In the genomic region with DNA sequence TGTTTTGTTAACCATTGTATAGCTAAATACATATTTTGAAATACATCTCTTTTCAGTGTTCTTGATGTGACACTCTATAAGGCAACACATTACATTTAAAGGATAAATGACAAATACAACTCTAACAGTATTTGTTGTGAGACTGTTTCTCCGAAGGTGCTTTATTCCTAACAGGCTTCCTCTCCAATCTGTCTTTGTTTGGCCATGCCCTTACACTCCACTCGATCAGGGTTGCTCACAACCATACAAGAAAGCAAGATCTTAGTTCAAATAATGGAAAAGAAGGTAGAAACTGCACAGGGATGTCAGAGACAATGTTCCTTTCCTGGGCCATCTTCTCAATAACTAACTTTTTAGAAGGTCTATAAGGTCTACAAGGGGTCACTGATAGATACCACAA, we compare ENCODE assay signal across 19 cellular contexts. TPM values are rescaled to one million over a fixed set of nuclear protein-coding genes. Genes with fewer than 3 reads are reported as not detected.
DNase-seq lines count a peak whose midpoint lies in the region; ATAC-seq, FAIRE-seq and TF ChIP-seq lines count a peak whose summit lies in the region.
"Had no signal": no experiment of that assay in that cellular context is flagged by ENCODE, and none has a peak within 500 bp of the region (broad histone marks: within the 10 kb centered on the region; RNA-seq: fewer than 3 reads in every experiment).

No MANE protein-coding gene starts in this region.

- no peak overlapping the region for H3K27ac ChIP-seq in CD4-positive, alpha-beta T cell (ENCODE audit: low read depth, low read length)
- H3K27ac ChIP-seq in IMR-90 (ENCODE audit: insufficient read depth, low read length), result peak overlapping the region; percentile 44; the same call in 1 of the 2 replicates
- H3K27ac ChIP-seq in K562 (ENCODE audit: extremely low read depth, low read depth, low read length), result no peak overlapping the region
- H3K27ac ChIP-seq in SK-N-SH (ENCODE audit: low read depth in 2 of 2, low read length in 1 of 2), result peak overlapping the region in 1 of 2 experiments; percentile 77; a peak in 2 of 4 replicates
- H3K27ac ChIP-seq in tibial nerve, result no peak overlapping the region

- H3K4me3 Mint-ChIP-seq in CD4-positive, alpha-beta T cell, result no peak overlapping the region
- H3K4me3 Mint-ChIP-seq in nephron progenitor cell, result no peak overlapping the region
- no peak overlapping the region for H3K4me3 Mint-ChIP-seq in WTC11
- H3K4me3 Mint-ChIP-seq: CD14-positive monocyte had no signal

- H3K27me3 Mint-ChIP-seq in CD4-positive, alpha-beta T cell, result no peaks in the 10 kb centered on the region
- H3K27me3 Mint-ChIP-seq in nephron progenitor cell (ENCODE audit: low read depth, poor library complexity) (no peaks in the 10 kb centered on the region), WTC11 (ENCODE audit: low read depth) (no peaks in the 10 kb centered on the region)

- no peaks in the 10 kb centered on the region for H3K9me2 ChIP-seq in SK-N-SH

- no peak overlapping the region for H4K91ac ChIP-seq in IMR-90 (ENCODE audit: insufficient read depth, low read depth, low read length)

- no peaks in the 10 kb centered on the region for H3K27me3 ChIP-seq in CD4-positive, alpha-beta T cell (ENCODE audit: control insufficient read depth, insufficient read depth, low read length)
- H3K27me3 ChIP-seq in IMR-90 (ENCODE audit: control insufficient read depth, insufficient read depth, low read length), result no peaks in the 10 kb centered on the region; the same call in 1 of the 2 replicates
- H3K27me3 ChIP-seq in K562 (ENCODE audit: control insufficient read depth in 2 of 2, insufficient read depth in 2 of 2, low read length in 2 of 2), result no peaks in the 10 kb centered on the region
- no peaks in the 10 kb centered on the region for H3K27me3 ChIP-seq in SK-N-SH (ENCODE audit: insufficient read depth)
- H3K27me3 ChIP-seq in tibial nerve, result peaks cover 0 to 6% of the 10 kb centered on the region in 2 donors

- TF ChIP-seq RAD21 in IMR-90 (IDR thresholded peaks at IDR 0.05; ENCODE audit: low read length) (no peak), K562 (CRISPR knock-in tag; conservative IDR thresholded peaks at IDR 0.05 in 1 of 2, IDR thresholded peaks at IDR 0.05 in 1 of 2) (no peak), SK-N-SH (IDR thresholded peaks at IDR 0.05; ENCODE audit: low read length) (no peak)

- no peaks in the 10 kb centered on the region for H3K9me1 ChIP-seq in IMR-90 (ENCODE audit: insufficient read depth, low read length)
- H3K9me1 ChIP-seq in K562 (ENCODE audit: control insufficient read depth, insufficient read depth, low read length), result no peaks in the 10 kb centered on the region

- peaks cover 4% of the 10 kb centered on the region; the same call in 1 of the 2 replicates for H3K4me1 ChIP-seq in IMR-90 (ENCODE audit: control insufficient read depth, insufficient read depth, low read length)
- H3K4me1 ChIP-seq in K562 (replicated peaks in 1 of 2; ENCODE audit: control insufficient read depth in 2 of 2, insufficient read depth in 2 of 2, low read length in 2 of 2), result peaks cover 0 to 14% of the 10 kb centered on the region in 2 experiments; a peak in 2 of 5 replicates
- no peaks in the 10 kb centered on the region for H3K4me1 ChIP-seq in SK-N-SH (ENCODE audit: control insufficient read depth in 1 of 2, insufficient read depth in 2 of 2, low read depth in 1 of 2, low read length in 1 of 2)
- no peaks in the 10 kb centered on the region for H3K4me1 ChIP-seq in tibial nerve
- H3K4me1 ChIP-seq: Caco-2 had no signal

- H2BK120ac ChIP-seq in IMR-90 (ENCODE audit: low read depth, low read length), result no peak overlapping the region

- no peak for TF ChIP-seq POLR2A in IMR-90 (IDR thresholded peaks at IDR 0.05; ENCODE audit: low read depth, low read length)
- no peak for TF ChIP-seq POLR2A in K562 (conservative IDR thresholded peaks at IDR 0.05)
- TF ChIP-seq POLR2A in tibial nerve (IDR thresholded peaks at IDR 0.05), result no peak

- H2BK5ac ChIP-seq in IMR-90 (ENCODE audit: low read depth, low read length, poor library complexity, severe bottlenecking), result peak overlapping the region; percentile 29

- peaks cover 22% of the 10 kb centered on the region for H3K4me1 Mint-ChIP-seq in CD4-positive, alpha-beta T cell (ENCODE audit: low read depth)
- H3K4me1 Mint-ChIP-seq in nephron progenitor cell (peaks cover 10% of the 10 kb centered on the region), WTC11 (peaks cover 15% of the 10 kb centered on the region)

- no peak overlapping the region; a peak in 1 of 4 replicates for H4K8ac ChIP-seq in IMR-90 (ENCODE audit: low read depth in 2 of 2, low read length in 2 of 2)

- H2AFZ ChIP-seq in IMR-90 (replicated peaks; ENCODE audit: low read length, poor library complexity) (no peak overlapping the region), K562 (ENCODE audit: low read depth, low read length) (no peak overlapping the region), SK-N-SH (ENCODE audit: low read depth) (no peak overlapping the region)

- ATAC-seq in CD4-positive, alpha-beta T cell (ENCODE audit: poor library complexity), result no peak
- ATAC-seq in IMR-90 (ENCODE audit: low read depth) (no peak), K562 (peak; percentile 33), WTC11 (no peak)

- CTCF ChIA-PET in CD4-positive, alpha-beta T cell (lab: Charles Lee), result no interaction called here
- CTCF ChIA-PET in IMR-90 (lab: Yijun Ruan, JAX) (no interaction called here), K562 (lab: Yijun Ruan, JAX; ENCODE audit: low intra/inter-chr PET ratio) (no interaction called here), WTC11 (lab: Charles Lee) (no interaction called here), SK-N-SH (lab: Yijun Ruan, JAX) (no interaction called here)

- no peak overlapping the region for H3K4ac ChIP-seq in IMR-90 (ENCODE audit: low read depth, low read length)

- H2AK5ac ChIP-seq in IMR-90 (ENCODE audit: low read depth, low read length), result no peak overlapping the region; the same call in 1 of the 2 replicates

- H2AK9ac ChIP-seq in IMR-90 (replicated peaks; ENCODE audit: low read depth, low read length, poor library complexity), result no peak overlapping the region

- H4K5ac ChIP-seq in IMR-90 (ENCODE audit: low read depth, low read length), result peak overlapping the region; percentile 49; the same call in 1 of the 2 replicates

- H3K18ac ChIP-seq in IMR-90 (ENCODE audit: low read depth, low read length), result peak overlapping the region; percentile 81; the same call in 1 of the 2 replicates

- dilution Hi-C loops in IMR-90 (cut with HindIII; ENCODE audit: low sequenced_read_pairs, unreplicated experiment), result no loop called here

- FAIRE-seq in K562 (lab: Jason Lieb, UNC), result peak; percentile 60
- FAIRE-seq: A204.1, GM12892, H1 had no signal

- no peak overlapping the region for H3K9ac ChIP-seq in IMR-90 (ENCODE audit: low read depth, low read length)
- no peak overlapping the region; a peak in 1 of 4 replicates for H3K9ac ChIP-seq in K562 (ENCODE audit: insufficient read depth in 1 of 2, low read depth in 2 of 2, low read length in 2 of 2)
- no peak overlapping the region for H3K9ac ChIP-seq in SK-N-SH

- no CpG with 5 or more reads among the region's 2 CpGs for WGBS in IMR-90 (ENCODE audit: extremely low coverage in 2 of 2, insufficient read length in 1 of 2), 2 experiments
- WGBS in K562 (ENCODE audit: insufficient coverage, low coverage, missing lambda C conversion rate), result 38% methylated on average over 2 of the region's 2 CpGs
- 33% methylated on average over 2 of the region's 2 CpGs for WGBS in SK-N-SH (ENCODE audit: low lambda C conversion rate)
- WGBS in tibial nerve, 2 donors, result 48 to 63% methylated on average over 2 of the region's 2 CpGs

- no peak overlapping the region; the same call in 1 of the 2 replicates for H3K14ac ChIP-seq in IMR-90 (replicated peaks; ENCODE audit: low read depth, low read length)

- no peak overlapping the region for H3K56ac ChIP-seq in IMR-90 (ENCODE audit: extremely low read depth, insufficient read depth, low read length)

- peak overlapping the region; percentile 12 for H3K27ac Mint-ChIP-seq in CD4-positive, alpha-beta T cell
- peak overlapping the region; percentile 49 for H3K27ac Mint-ChIP-seq in nephron progenitor cell
- H3K27ac Mint-ChIP-seq in WTC11, result no peak overlapping the region; the same call in 1 of the 2 replicates
- H3K27ac Mint-ChIP-seq: CD14-positive monocyte had no signal

- BruUV-seq in IMR-90 (replicated peaks; lab: Mats Ljungman, UMichigan) (no TSS peak), K562 (replicated peaks; lab: Mats Ljungman, UMichigan) (no TSS peak)

- no peak overlapping the region for H3K23ac ChIP-seq in IMR-90 (ENCODE audit: low read depth, low read length)

- H3K9me3 Mint-ChIP-seq in CD4-positive, alpha-beta T cell, result no peaks in the 10 kb centered on the region
- H3K9me3 Mint-ChIP-seq in nephron progenitor cell (peaks cover 10% of the 10 kb centered on the region), WTC11 (no peaks in the 10 kb centered on the region)

- in situ Hi-C loops in IMR-90 (cut with MboI; ENCODE audit: low sequenced_read_pairs), result no loop called here
- in situ Hi-C loops in K562 (cut with MboI), result no loop called here

- POLR2A ChIA-PET in CD4-positive, alpha-beta T cell (lab: Charles Lee), result no interaction called here
- POLR2A ChIA-PET in IMR-90 (lab: Charles Lee; ENCODE audit: unreplicated experiment) (no interaction called here), K562 (lab: Yijun Ruan, JAX) (no interaction called here), WTC11 (lab: Charles Lee) (no interaction called here), SK-N-SH (lab: Yijun Ruan, JAX) (no interaction called here)

- TF ChIP-seq EP300 in K562 (IDR thresholded peaks at IDR 0.05; ENCODE audit: low read length) (no peak), SK-N-SH (IDR thresholded peaks at IDR 0.05; ENCODE audit: borderline replicate concordance in 1 of 2, low read depth in 1 of 2, low read length in 1 of 2) (no peak), tibial nerve (IDR thresholded peaks at IDR 0.05) (no peak)

- H2BK15ac ChIP-seq in IMR-90 (ENCODE audit: low read depth, low read length), result no peak overlapping the region

- H3K36me3 ChIP-seq in IMR-90 (ENCODE audit: control insufficient read depth, insufficient read depth, low read length) (no peaks in the 10 kb centered on the region), K562 (ENCODE audit: control insufficient read depth, insufficient read depth, low read length) (no peaks in the 10 kb centered on the region), SK-N-SH (replicated peaks in 1 of 2; ENCODE audit: control insufficient read depth in 1 of 2, insufficient read depth in 2 of 2, low read length in 1 of 2) (no peaks in the 10 kb centered on the region), tibial nerve (no peaks in the 10 kb centered on the region)

- DNase-seq in CD4-positive, alpha-beta T cell, result no peak
- no peak for DNase-seq in IMR-90
- DNase-seq in K562 (ENCODE audit: extremely low read depth in 1 of 4, low spot score in 3 of 4), result no peak
- no peak for DNase-seq in nephron progenitor cell
- DNase-seq in NCI-H2171 (lab: John Stamatoyannopoulos, UW), result no peak
- DNase-seq in WTC11 (ENCODE audit: low spot score), result no peak
- no peak for DNase-seq in SK-N-SH
- no peak for DNase-seq in tibial nerve (ENCODE audit: low spot score in 2 of 2)
- DNase-seq: Caco-2, DND-41, GDM1, MV-4-11, NCI-H2029 treated with DMSO at 0.1 percent for 48 hours, NCI-H2227 treated with DMSO at 0.1 percent for 48 hours, NCI-H526 had no signal

- H2BK20ac ChIP-seq in IMR-90 (ENCODE audit: low read depth, low read length), result 0 out of 2 replicates have a peak overlapping the region, but pooled peaks have one; percentile 10

- intact Hi-C loops in CD4-positive, alpha-beta T cell (cut with DNase I, micrococcal nuclease), result no loop called here
- intact Hi-C loops in IMR-90 (cut with micrococcal nuclease) (no loop called here), K562 (cut with micrococcal nuclease) (no loop called here)

- TF ChIP-seq CTCF in CD4-positive, alpha-beta T cell (IDR thresholded peaks at IDR 0.05), result no peak
- TF ChIP-seq CTCF in IMR-90 (conservative IDR thresholded peaks at IDR 0.05; ENCODE audit: low read depth, low read length) (no peak), K562 (IDR thresholded peaks at IDR 0.05 in 2 of 3, conservative IDR thresholded peaks at IDR 0.05 in 1 of 3; ENCODE audit: insufficient read depth in 2 of 3, low read depth in 1 of 3, low read length in 3 of 3) (no peak), nephron progenitor cell (IDR thresholded peaks at IDR 0.05) (no peak), WTC11 (IDR thresholded peaks at IDR 0.05) (no peak), SK-N-SH (IDR thresholded peaks at IDR 0.05) (no peak), tibial nerve (IDR thresholded peaks at IDR 0.05) (no peak)

- H3K4me3 ChIP-seq in IMR-90 (ENCODE audit: insufficient read depth, low read depth, low read length) (no peak overlapping the region), K562 (no peak overlapping the region), SK-N-SH (ENCODE audit: low read depth in 2 of 2, low read length in 1 of 2) (no peak overlapping the region), tibial nerve (no peak overlapping the region)

- H3K36me3 Mint-ChIP-seq in CD4-positive, alpha-beta T cell (ENCODE audit: low read depth), result peaks cover 18% of the 10 kb centered on the region
- H3K36me3 Mint-ChIP-seq in nephron progenitor cell (ENCODE audit: low read depth), result peaks cover 11% of the 10 kb centered on the region
- no peaks in the 10 kb centered on the region for H3K36me3 Mint-ChIP-seq in WTC11
- H3K36me3 Mint-ChIP-seq: CD14-positive monocyte had no signal

- H3F3A ChIP-seq in SK-N-SH (replicated peaks; ENCODE audit: insufficient read depth), result peaks cover 22% of the 10 kb centered on the region

- H4K20me1 ChIP-seq in IMR-90 (ENCODE audit: insufficient read depth, low read length), result no peaks in the 10 kb centered on the region
- no peaks in the 10 kb centered on the region for H4K20me1 ChIP-seq in K562 (replicated peaks; ENCODE audit: control insufficient read depth, insufficient read depth, low read length)
- no peaks in the 10 kb centered on the region for H4K20me1 ChIP-seq in SK-N-SH (ENCODE audit: insufficient read depth)

- H3K4me2 ChIP-seq in IMR-90 (ENCODE audit: low read depth, low read length), result peak overlapping the region; percentile 21
- no peak overlapping the region; the same call in 1 of the 2 replicates for H3K4me2 ChIP-seq in K562 (ENCODE audit: insufficient read depth, low read length)
- no peak overlapping the region for H3K4me2 ChIP-seq in SK-N-SH

- no peaks in the 10 kb centered on the region for H3K9me3 ChIP-seq in CD4-positive, alpha-beta T cell (ENCODE audit: control insufficient read depth, low read length)
- H3K9me3 ChIP-seq in IMR-90 (ENCODE audit: control insufficient read depth, insufficient read depth, low read length) (peaks cover 2% of the 10 kb centered on the region; the same call in 1 of the 2 replicates), K562 (replicated peaks; ENCODE audit: control insufficient read depth, insufficient read depth, low read depth, low read length) (no peaks in the 10 kb centered on the region), SK-N-SH (no peaks in the 10 kb centered on the region), tibial nerve (no peaks in the 10 kb centered on the region)
- H3K9me3 ChIP-seq: Caco-2 had no signal

- peaks cover 9 to 26% of the 10 kb centered on the region in 2 experiments for H3K79me1 ChIP-seq in IMR-90 (ENCODE audit: low read depth in 1 of 2, low read length in 2 of 2)

- H3K79me2 ChIP-seq in K562 (ENCODE audit: control insufficient read depth, insufficient read depth, low read length) (peaks cover 86% of the 10 kb centered on the region), SK-N-SH (ENCODE audit: insufficient read depth) (peaks cover 4% of the 10 kb centered on the region)

RNA-seq across cellular contexts. Expression of a gene that starts 36.5 kb away (rescaled TPM):
- 1 to 10 TPM; 7.8 to 7.9 TPM for total RNA-seq in CD4-positive, alpha-beta T cell
- total RNA-seq in IMR-90 (2012; rRNA removed), result 11.3 and 19.4 TPM in 2 replicates
- polyA plus RNA-seq in IMR-90 (2012; rRNA removed), result 5.7 and 7.0 TPM in 2 replicates
- polyA plus RNA-seq in IMR-90 (2012; cell fraction: cytosol; rRNA removed), result 2.1 and 2.5 TPM in 2 replicates
- 3.3 and 12.6 TPM in 2 replicates for polyA plus RNA-seq in IMR-90 (2012; cell fraction: nucleus; rRNA removed; ENCODE audit: low replicate concordance)
- total RNA-seq in K562 (2011; cell fraction: chromatin; rRNA removed; ENCODE audit: low replicate concordance), result 9.3 and 29.0 TPM in 2 replicates
- 9.2 and 10.7 TPM in 2 replicates for total RNA-seq in K562 (2011; cell fraction: nucleolus; rRNA removed)
- total RNA-seq in K562 (2011; cell fraction: nucleoplasm; rRNA removed), result 24.3 and 40.2 TPM in 2 replicates
- total RNA-seq in K562 (2014; rRNA removed), result 20.6 and 24.1 TPM in 2 replicates
- 34.8 and 40.7 TPM in 2 replicates for total RNA-seq in K562 (2014; rRNA removed; fragmentation: Illumina TruSeq; extraction: Trizol)
- total RNA-seq in K562 (2015; rRNA removed; fragmentation: Illumina TruSeq; extraction: Trizol), result 23.3 and 23.6 TPM in 2 replicates
- 30.5 and 33.9 TPM in 2 replicates for total RNA-seq in K562 (2021)
- polyA plus RNA-seq in K562 (2011; rRNA removed), result 29.3 and 36.7 TPM in 2 replicates
- polyA plus RNA-seq in K562 (2011; cell fraction: cytosol; rRNA removed), result 15.2 and 15.6 TPM in 2 replicates
- polyA plus RNA-seq in K562 (2011; cell fraction: nucleus; rRNA removed), result 20.0 and 20.8 TPM in 2 replicates
- polyA plus RNA-seq in K562 (2012), result 12.4 and 19.0 TPM in 2 replicates
- 27.6 and 35.8 TPM in 2 replicates for polyA plus RNA-seq in K562 (2014; fragmentation: Illumina TruSeq; extraction: Trizol)
- polyA plus RNA-seq in K562 (2014; fragmentation: Nextera tagmentation; extraction: Ambion mirVana), result 10 to 100 TPM; 13.9 to 16.1 TPM
- 17.9 and 18.6 TPM in 2 replicates for polyA plus RNA-seq in K562 (2014; rRNA removed)
- 40.6 TPM in 2 replicates for polyA minus RNA-seq in K562 (2011; rRNA and poly(A)+ RNA removed)
- 11.6 and 20.1 TPM in 2 replicates for polyA minus RNA-seq in K562 (2011; cell fraction: cytosol; rRNA and poly(A)+ RNA removed)
- polyA minus RNA-seq in K562 (2011; cell fraction: nucleus; rRNA and poly(A)+ RNA removed), result 34.7 and 36.0 TPM in 2 replicates
- 13.6 to 18.1 TPM (median 14.5 TPM) in 3 replicates for total RNA-seq in WTC11 (2021)
- polyA plus RNA-seq in SK-N-SH (2012; rRNA removed), result 1.3 and 1.8 TPM in 2 replicates
- polyA plus RNA-seq in SK-N-SH (2012; cell fraction: cytosol; rRNA removed), result 1.4 and 2.0 TPM in 2 replicates
- polyA plus RNA-seq in SK-N-SH (2012; cell fraction: nucleus; rRNA removed), result 3.2 and 3.7 TPM in 2 replicates
- 1 to 10 TPM; 2.2 to 4.2 (median 2.9) TPM for total RNA-seq in tibial nerve
